21 cellular contexts compared by ENCODE assay signal in genomic region chr18:80044072-80044471, GRCh38. TPM values are rescaled to one million over a fixed set of nuclear protein-coding genes. Genes with fewer than 3 reads are reported as not detected.
DNase-seq lines count a peak whose midpoint lies in the region; ATAC-seq and TF ChIP-seq lines count a peak whose summit lies in the region.
"Had no signal": no experiment of that assay in that cellular context is flagged by ENCODE, and none has a peak within 500 bp of the region (broad histone marks: within the 10 kb centered on the region; RNA-seq: fewer than 3 reads in every experiment).

No MANE protein-coding gene starts in this region.

- no peak overlapping the region for H3K14ac ChIP-seq in neuronal stem cell (ENCODE audit: low read length)

- H3K4me1 Mint-ChIP-seq in endothelial cell (ENCODE audit: unreplicated experiment) (no peaks in the 10 kb centered on the region), CD14-positive monocyte (no peaks in the 10 kb centered on the region), Calu3 (ENCODE audit: low read depth, unreplicated experiment) (no peaks in the 10 kb centered on the region)
- H3K4me1 Mint-ChIP-seq: CD4-positive, CD25-positive, alpha-beta regulatory T cell; GM23338 had no signal

- H3K18ac ChIP-seq in neuronal stem cell (ENCODE audit: low read length), result no peak overlapping the region

- H3K36me3 ChIP-seq in neuronal stem cell (replicated peaks in 1 of 2; ENCODE audit: control insufficient read depth in 2 of 2, insufficient read depth in 2 of 2, low read length in 2 of 2), result peaks cover 36 to 95% of the 10 kb centered on the region in 2 donors

- H3K27ac Mint-ChIP-seq in endothelial cell (ENCODE audit: unreplicated experiment) (no peak overlapping the region), CD14-positive monocyte (peak overlapping the region in 1 of 7 donors; percentile 60), Calu3 (ENCODE audit: unreplicated experiment) (no peak overlapping the region)
- H3K27ac Mint-ChIP-seq: CD4-positive, CD25-positive, alpha-beta regulatory T cell; GM23338 had no signal

- H2AK5ac ChIP-seq in neuronal stem cell (ENCODE audit: low read depth, low read length), result no peak overlapping the region

- no peak for ATAC-seq in GM21360 (IDR thresholded peaks at IDR 0.05; ENCODE audit: unreplicated experiment)
- ATAC-seq: A549, GM23338, K562 had no signal

- H4K91ac ChIP-seq in neuronal stem cell (ENCODE audit: low read depth, low read length, poor library complexity), result no peak overlapping the region

- H3K27me3 Mint-ChIP-seq in endothelial cell (ENCODE audit: unreplicated experiment) (no peaks in the 10 kb centered on the region), CD14-positive monocyte (ENCODE audit: low read depth in 3 of 3) (no peaks in the 10 kb centered on the region), Calu3 (ENCODE audit: unreplicated experiment) (no peaks in the 10 kb centered on the region)
- H3K27me3 Mint-ChIP-seq: CD4-positive, CD25-positive, alpha-beta regulatory T cell; CD8-positive, alpha-beta memory T cell had no signal

- no peak overlapping the region for H4K8ac ChIP-seq in neuronal stem cell (ENCODE audit: low read depth, low read length)

- H2BK15ac ChIP-seq in neuronal stem cell (ENCODE audit: low read length), result no peak overlapping the region

- TF ChIP-seq CTCF in endothelial cell (IDR thresholded peaks at IDR 0.05; ENCODE audit: unreplicated experiment) (no peak), CD14-positive monocyte (IDR thresholded peaks at IDR 0.05) (no peak), Calu3 (IDR thresholded peaks at IDR 0.05; ENCODE audit: unreplicated experiment) (no peak)

- no TSS peak for BruUV-seq in Calu3 (replicated peaks; lab: Mats Ljungman, UMichigan)

- H2AFZ ChIP-seq in neuronal stem cell (ENCODE audit: low read length), result no peak overlapping the region
- H2AFZ ChIP-seq: GM23338 had no signal

- no peak overlapping the region for H2BK5ac ChIP-seq in neuronal stem cell (ENCODE audit: low read length)

- DNase-seq in activated CD8-positive, alpha-beta memory T cell treated with anti-CD3 and anti-CD28 coated beads for 24 hours, result peak; percentile 46
- no peak for DNase-seq in activated CD8-positive, alpha-beta memory T cell treated with anti-CD3 and anti-CD28 coated beads, Interleukin-2, amount 50 U/mL, for 4 hours
- DNase-seq in EH (ENCODE audit: low read depth), result peak; percentile 52
- DNase-seq in endothelial cell (ENCODE audit: low spot score), result no peak
- no peak for DNase-seq in neuronal stem cell (ENCODE audit: low spot score)
- no peak for DNase-seq in CD14-positive monocyte (ENCODE audit: low spot score)
- DNase-seq in Calu3, result no peak
- DNase-seq: AML-193; CD4-positive, CD25-positive, alpha-beta regulatory T cell; CD8-positive, alpha-beta memory T cell; DMS79; GF-D8; HCEC 1CT; IMR-90 had no signal

- H3K9ac ChIP-seq in neuronal stem cell (ENCODE audit: low read depth, low read length, poor library complexity), result peak overlapping the region; percentile 54

- H3K4me3 Mint-ChIP-seq in endothelial cell (ENCODE audit: unreplicated experiment), result peak overlapping the region; percentile 29
- H3K4me3 Mint-ChIP-seq in CD14-positive monocyte, result no peak overlapping the region
- no peak overlapping the region for H3K4me3 Mint-ChIP-seq in Calu3 (ENCODE audit: low read depth, unreplicated experiment)
- H3K4me3 Mint-ChIP-seq: CD4-positive, CD25-positive, alpha-beta regulatory T cell; CD8-positive, alpha-beta memory T cell; GM23338 had no signal

- H3K9me3 Mint-ChIP-seq in endothelial cell (ENCODE audit: unreplicated experiment) (no peaks in the 10 kb centered on the region), CD14-positive monocyte (peaks cover 0 to 20% (median 7%) of the 10 kb centered on the region in 7 donors), Calu3 (ENCODE audit: low read depth, unreplicated experiment) (peaks cover 5% of the 10 kb centered on the region)
- H3K9me3 Mint-ChIP-seq: CD4-positive, CD25-positive, alpha-beta regulatory T cell had no signal

- CTCF ChIA-PET in Calu3 (lab: Charles Lee), result no interaction called here

- H3K23ac ChIP-seq in neuronal stem cell (ENCODE audit: low read depth, low read length, poor library complexity), result no peak overlapping the region

- no CpG with 5 or more reads among the region's 11 CpGs for WGBS in neuronal stem cell (ENCODE audit: extremely low coverage in 2 of 2, insufficient read length in 2 of 2, insufficient replicate concordance in 1 of 2), 2 donors

- H3K79me1 ChIP-seq in neuronal stem cell (ENCODE audit: low read depth, low read length), result peaks cover 2% of the 10 kb centered on the region

- H3K36me3 Mint-ChIP-seq in endothelial cell (ENCODE audit: low read depth, unreplicated experiment) (peaks cover 43% of the 10 kb centered on the region), CD14-positive monocyte (peaks cover 25 to 61% of the 10 kb centered on the region in 2 donors), Calu3 (ENCODE audit: insufficient read depth, unreplicated experiment) (peaks cover 16% of the 10 kb centered on the region)

- no peak overlapping the region for H3K4me2 ChIP-seq in neuronal stem cell (ENCODE audit: insufficient read depth, low read length, poor library complexity, severe bottlenecking)
- H3K4me2 ChIP-seq: A549; BLaER1 treated with 17β-estradiol and CSF1 and Interleukin-3, amounts not matched to agents 10 nM and 100 nM; GM23338 had no signal

- H3K27me3 ChIP-seq in neuronal stem cell (ENCODE audit: control insufficient read depth in 3 of 3, insufficient read depth in 3 of 3, low read depth in 1 of 3, low read length in 3 of 3), result no peaks in the 10 kb centered on the region
- H3K27me3 ChIP-seq: BLaER1 treated with 17β-estradiol and CSF1 and Interleukin-3, amounts not matched to agents 10 nM and 100 nM had no signal

- intact Hi-C loops in CD14-positive monocyte (cut with micrococcal nuclease) (loop anchor here in 1 of 2 donors (5.0 kb wide), 1 partner anchor 63 kb away; the partner anchor contains the start of gene ADNP2), Calu3 (cut with micrococcal nuclease; ENCODE audit: unreplicated experiment) (no loop called here)

- H3K27ac ChIP-seq in neuronal stem cell (replicated peaks; ENCODE audit: low read length), result no peak overlapping the region
- H3K27ac ChIP-seq: 22Rv1; A549; BLaER1 treated with 17β-estradiol and CSF1 and Interleukin-3, amounts not matched to agents 10 nM and 100 nM; HL-60 had no signal

- H3K9me3 ChIP-seq in neuronal stem cell (replicated peaks in 1 of 2; ENCODE audit: control insufficient read depth in 2 of 2, insufficient read depth in 1 of 2, low read depth in 1 of 2, low read length in 2 of 2), result peaks cover 0 to 8% of the 10 kb centered on the region in 2 donors
- H3K9me3 ChIP-seq: A549 had no signal

- H2BK120ac ChIP-seq in neuronal stem cell (ENCODE audit: low read depth, low read length), result no peak overlapping the region

- no peak overlapping the region for H2BK12ac ChIP-seq in neuronal stem cell (ENCODE audit: low read length)

- no peaks in the 10 kb centered on the region for H3K4me1 ChIP-seq in neuronal stem cell (ENCODE audit: control insufficient read depth in 2 of 2, insufficient read depth in 1 of 2, low read depth in 1 of 2, low read length in 2 of 2)
- H3K4me1 ChIP-seq: A549 had no signal

- no peak overlapping the region for H3K4ac ChIP-seq in neuronal stem cell (ENCODE audit: low read length)

- no peak overlapping the region for H3K4me3 ChIP-seq in neuronal stem cell (ENCODE audit: low read length in 2 of 2)
- H3K4me3 ChIP-seq: A549; BLaER1 treated with 17β-estradiol and CSF1 and Interleukin-3, amounts not matched to agents 10 nM and 100 nM; GM23338; K562 had no signal

RNA-seq across cellular contexts. Expression of gene RBFA, which starts 9.8 kb away (rescaled TPM):
- total RNA-seq in endothelial cell (ENCODE audit: unreplicated experiment) (25.6 TPM), Calu3 (2022) (20.5 TPM in 2 replicates)
- polyA plus RNA-seq in neuronal stem cell (2013, experiment 1 of 2), result 19.9 TPM
- 19.0 TPM for polyA plus RNA-seq in neuronal stem cell (2013, experiment 2 of 2)
- polyA plus RNA-seq in CD14-positive monocyte, result 1 to 10 TPM; 4.0 to 5.7 TPM

RNA-seq across cellular contexts. Expression of gene TXNL4A, which starts 55.7 kb away (rescaled TPM):
- total RNA-seq in endothelial cell (ENCODE audit: unreplicated experiment) (86.8 TPM), Calu3 (2022) (64.1 and 75.9 TPM in 2 replicates)
- polyA plus RNA-seq in neuronal stem cell (2013, experiment 1 of 2), result 113 TPM
- polyA plus RNA-seq in neuronal stem cell (2013, experiment 2 of 2), result 115 TPM
- 100 to 1,000 TPM; 150 to 192 TPM for polyA plus RNA-seq in CD14-positive monocyte

Comparison
In these comparisons a context has a peak if more than half of its experiments do, and no peak if none do; other contexts are left out.
1. DNase-seq: peak in activated CD8-positive, alpha-beta memory T cell treated with anti-CD3 and anti-CD28 coated beads for 24 hours (single experiment) and EH (single experiment); none in activated CD8-positive, alpha-beta memory T cell treated with anti-CD3 and anti-CD28 coated beads, Interleukin-2, amount 50 U/mL, for 4 hours (single experiment), endothelial cell (single experiment), neuronal stem cell (single experiment), CD14-positive monocyte (single experiment) and Calu3 (single experiment).